Comparison of ENCODE assay signal across 15 cellular contexts in genomic region chr13:41015920-41016319, GRCh38. TPM values are rescaled to one million over a fixed set of nuclear protein-coding genes. Genes with fewer than 3 reads are reported as not detected.
DNase-seq lines count a peak whose midpoint lies in the region; ATAC-seq, FAIRE-seq and TF ChIP-seq lines count a peak whose summit lies in the region.
"Had no signal": no experiment of that assay in that cellular context is flagged by ENCODE, and none has a peak within 500 bp of the region (broad histone marks: within the 10 kb centered on the region; RNA-seq: fewer than 3 reads in every experiment).

No MANE protein-coding gene starts in this region.

- peaks cover 7% of the 10 kb centered on the region for H3F3A ChIP-seq in PC-9 (ENCODE audit: insufficient read depth, low read depth)

- H2AFZ ChIP-seq in PC-9, result no peak overlapping the region
- no peak overlapping the region for H2AFZ ChIP-seq in H1 (ENCODE audit: low read length)

- peak overlapping the region; percentile 77 for H3K27ac Mint-ChIP-seq in activated naive CD4-positive, alpha-beta T cell treated with anti-CD3 and anti-CD28 coated beads, Interleukin-2, amount 50 U/mL, for 24 hours
- H3K27ac Mint-ChIP-seq in type B pancreatic cell, result peak overlapping the region; percentile 48

- BruUV-seq in PC-9 (replicated peaks; lab: Mats Ljungman, UMichigan), result no TSS peak

- 0 out of 2 replicates have a peak, but pooled peaks cover 9% of the 10 kb centered on the region for H3K36me3 ChIP-seq in PC-9 (ENCODE audit: low read depth)
- no peaks in the 10 kb centered on the region for H3K36me3 ChIP-seq in H1 (ENCODE audit: control insufficient read depth in 2 of 4, insufficient read depth in 4 of 4, low read length in 3 of 4)
- H3K36me3 ChIP-seq in left lung, result no peaks in the 10 kb centered on the region
- H3K36me3 ChIP-seq: right atrium auricular region, upper lobe of left lung had no signal

- H3K4me2 ChIP-seq in PC-9 (peak overlapping the region; percentile 19; the same call in 1 of the 2 replicates), H1 (ENCODE audit: insufficient read depth in 1 of 2, low read depth in 2 of 2, low read length in 2 of 2) (peak overlapping the region; percentile 0 to 30; a peak in 1 of 4 replicates)

- H4K91ac ChIP-seq in H1 (replicated peaks; ENCODE audit: insufficient read length, low read length), result no peak overlapping the region

- intact Hi-C loops in PC-9 (cut with micrococcal nuclease; ENCODE audit: unreplicated experiment), result loop anchor here (10.0 kb wide), 1 partner anchor 51 kb away; no protein-coding TSS in a partner anchor
- intact Hi-C loops in left lung (cut with DNase I), result no loop called here

- no peak overlapping the region for H4K5ac ChIP-seq in H1 (ENCODE audit: insufficient read length, low read depth, low read length)

- ATAC-seq in left lung, result no peak
- ATAC-seq in GM19397 (IDR thresholded peaks at IDR 0.05; ENCODE audit: unreplicated experiment), result no peak
- ATAC-seq: body of pancreas had no signal

- H2BK12ac ChIP-seq in H1 (ENCODE audit: low read depth, low read length), result no peak overlapping the region

- peaks cover 69% of the 10 kb centered on the region for H3K4me1 Mint-ChIP-seq in activated naive CD4-positive, alpha-beta T cell treated with anti-CD3 and anti-CD28 coated beads, Interleukin-2, amount 50 U/mL, for 24 hours
- peaks cover 23% of the 10 kb centered on the region for H3K4me1 Mint-ChIP-seq in type B pancreatic cell (ENCODE audit: unreplicated experiment)

- no peak overlapping the region for H3K27ac ChIP-seq in PC-9
- no peak overlapping the region for H3K27ac ChIP-seq in H1 (ENCODE audit: low read depth, low read length)
- H3K27ac ChIP-seq in left lung, result peak overlapping the region in 1 of 2 donors; percentile 97
- H3K27ac ChIP-seq: right atrium auricular region had no signal

- H3K36me3 Mint-ChIP-seq in activated naive CD4-positive, alpha-beta T cell treated with anti-CD3 and anti-CD28 coated beads, Interleukin-2, amount 50 U/mL, for 24 hours, result peaks cover 13% of the 10 kb centered on the region
- H3K36me3 Mint-ChIP-seq in type B pancreatic cell, result peaks cover 4% of the 10 kb centered on the region

- TF ChIP-seq POLR2A in H1 (IDR thresholded peaks at IDR 0.05; ENCODE audit: control extremely low read depth in 1 of 2, low read depth in 2 of 2, low read length in 2 of 2), result no peak

- no peak overlapping the region for H3K4me3 ChIP-seq in PC-9
- peak overlapping the region in 1 of 4 experiments; percentile 12; a peak in 1 of 8 replicates for H3K4me3 ChIP-seq in H1 (ENCODE audit: extremely low read depth in 1 of 4, insufficient read depth in 2 of 4, low read depth in 3 of 4, low read length in 4 of 4)
- peak overlapping the region in 1 of 2 donors; percentile 44 for H3K4me3 ChIP-seq in left lung
- H3K4me3 ChIP-seq: body of pancreas, right atrium auricular region had no signal

- POLR2A ChIA-PET in PC-9 (lab: Charles Lee; ENCODE audit: unreplicated experiment) (no interaction called here), H1 (lab: Charles Lee; ENCODE audit: partially characterized antibody) (no interaction called here)

- no peak overlapping the region for H3K4ac ChIP-seq in H1 (replicated peaks; ENCODE audit: insufficient read length, low read depth, low read length)

- CTCF ChIA-PET in PC-9 (lab: Charles Lee) (no interaction called here), H1 (lab: Charles Lee; ENCODE audit: partially characterized antibody) (no interaction called here)

- H3K9me2 ChIP-seq in PC-9 (ENCODE audit: insufficient read depth), result no peaks in the 10 kb centered on the region

- H3K79me2 ChIP-seq in PC-9 (ENCODE audit: low read depth) (peaks cover 83% of the 10 kb centered on the region), H1 (ENCODE audit: control insufficient read depth in 1 of 2, insufficient read depth in 2 of 2, low read length in 2 of 2) (no peaks in the 10 kb centered on the region)

- H3K79me1 ChIP-seq in H1 (ENCODE audit: low read depth, low read length), result no peaks in the 10 kb centered on the region

- peak overlapping the region; percentile 95 for H3K4me3 Mint-ChIP-seq in activated naive CD4-positive, alpha-beta T cell treated with anti-CD3 and anti-CD28 coated beads, Interleukin-2, amount 50 U/mL, for 24 hours
- H3K4me3 Mint-ChIP-seq in type B pancreatic cell, result peak overlapping the region; percentile 65

- no peak for DNase-seq in activated naive CD4-positive, alpha-beta T cell treated with anti-CD3 and anti-CD28 coated beads, Interleukin-2, amount 50 U/mL, for 16 hours
- DNase-seq in PC-9 (no peak), H1 (ENCODE audit: low read depth in 1 of 2, low spot score in 2 of 2) (no peak), type B pancreatic cell (ENCODE audit: extremely low spot score, unreplicated experiment) (no peak), DMS79 treated with DMSO at 0.1 percent for 48 hours (lab: John Stamatoyannopoulos, UW) (no peak), left lung (no peak)
- DNase-seq: body of pancreas, GDM1, midbrain, NCI-H1436, NCI-H82, upper lobe of left lung had no signal

- H2AK5ac ChIP-seq in H1 (ENCODE audit: low read depth, low read length), result no peak overlapping the region

- H2BK5ac ChIP-seq in H1 (ENCODE audit: low read depth, low read length), result no peak overlapping the region

- H3K9me3 ChIP-seq in PC-9 (ENCODE audit: insufficient read depth, low read depth) (no peaks in the 10 kb centered on the region), H1 (ENCODE audit: insufficient read depth in 2 of 2, low read depth in 1 of 2, low read length in 1 of 2) (no peaks in the 10 kb centered on the region), left lung (no peaks in the 10 kb centered on the region)
- H3K9me3 ChIP-seq: body of pancreas, right atrium auricular region, upper lobe of left lung had no signal

- no peaks in the 10 kb centered on the region for H4K20me1 ChIP-seq in PC-9 (ENCODE audit: insufficient read depth)
- no peaks in the 10 kb centered on the region for H4K20me1 ChIP-seq in H1 (replicated peaks in 1 of 2; ENCODE audit: control insufficient read depth in 1 of 2, insufficient read depth in 2 of 2, low read length in 2 of 2)

- TF ChIP-seq RAD21 in H1 (IDR thresholded peaks at IDR 0.05 in 1 of 2, conservative IDR thresholded peaks at IDR 0.05 in 1 of 2; ENCODE audit: low read depth in 2 of 2, low read length in 2 of 2), result no peak

- no peak overlapping the region for H3K9ac ChIP-seq in H1 (replicated peaks in 1 of 4; ENCODE audit: extremely low read depth in 1 of 4, low read depth in 3 of 4, low read length in 3 of 4)

- H3K27me3 Mint-ChIP-seq in activated naive CD4-positive, alpha-beta T cell treated with anti-CD3 and anti-CD28 coated beads, Interleukin-2, amount 50 U/mL, for 24 hours, result no peaks in the 10 kb centered on the region
- H3K27me3 Mint-ChIP-seq in type B pancreatic cell, result no peaks in the 10 kb centered on the region

- no peak for TF ChIP-seq EP300 in H1 (IDR thresholded peaks at IDR 0.05; ENCODE audit: borderline replicate concordance in 1 of 2, low read depth in 2 of 2, low read length in 2 of 2)

- H3K23me2 ChIP-seq in H1 (ENCODE audit: low read depth, low read length), result no peaks in the 10 kb centered on the region

- H3K4me1 ChIP-seq in PC-9 (replicated peaks; ENCODE audit: insufficient read depth) (peaks cover 31% of the 10 kb centered on the region), H1 (replicated peaks in 1 of 4; ENCODE audit: control insufficient read depth in 3 of 4, insufficient read depth in 4 of 4, low read length in 3 of 4) (peaks cover 0 to 20% (median 0%) of the 10 kb centered on the region in 4 experiments; a peak in 4 of 7 replicates), left lung (peaks cover 12 to 68% of the 10 kb centered on the region in 2 donors)

- H3K23ac ChIP-seq in H1 (ENCODE audit: insufficient read length), result no peak overlapping the region

- H3K18ac ChIP-seq in H1 (ENCODE audit: extremely low read depth, low read length), result no peak overlapping the region

- H3K56ac ChIP-seq in H1 (replicated peaks; ENCODE audit: insufficient read length, low read depth, low read length), result no peak overlapping the region

- no peaks in the 10 kb centered on the region for H3K9me3 Mint-ChIP-seq in activated naive CD4-positive, alpha-beta T cell treated with anti-CD3 and anti-CD28 coated beads, Interleukin-2, amount 50 U/mL, for 24 hours
- H3K9me3 Mint-ChIP-seq in type B pancreatic cell, result no peaks in the 10 kb centered on the region

- no peak overlapping the region for H2BK20ac ChIP-seq in H1 (ENCODE audit: low read length)

- H2BK120ac ChIP-seq in H1 (replicated peaks; ENCODE audit: low read depth, low read length), result no peak overlapping the region

- H3K27me3 ChIP-seq in PC-9 (ENCODE audit: insufficient read depth, low read depth) (no peaks in the 10 kb centered on the region), H1 (replicated peaks in 1 of 4; ENCODE audit: control insufficient read depth in 3 of 4, extremely low read depth in 1 of 4, insufficient read depth in 3 of 4, low read length in 3 of 4) (no peaks in the 10 kb centered on the region), left lung (no peaks in the 10 kb centered on the region)
- H3K27me3 ChIP-seq: body of pancreas, right atrium auricular region, upper lobe of left lung had no signal

- no peak overlapping the region for H2BK15ac ChIP-seq in H1 (ENCODE audit: low read length)

- FAIRE-seq in H1 (lab: Jason Lieb, UNC), result no peak

- WGBS in H1 (ENCODE audit: extremely low coverage in 1 of 2, insufficient coverage in 1 of 2, insufficient read length in 1 of 2, insufficient replicate concordance in 2 of 2, low coverage in 1 of 2, low lambda C conversion rate in 2 of 2, missing lambda C conversion rate in 1 of 2), 2 experiments, result 43% methylated on average over 6 of the region's 6 CpGs; no CpG with 5 or more reads in 1 of the 2 experiments

- H4K8ac ChIP-seq in H1 (ENCODE audit: extremely low read depth, insufficient read depth, low read length), result no peak overlapping the region

- TF ChIP-seq CTCF in PC-9 (conservative IDR thresholded peaks at IDR 0.05) (no peak), H1 (IDR thresholded peaks at IDR 0.05; ENCODE audit: control extremely low read depth in 1 of 3, insufficient read depth in 1 of 3, low read depth in 1 of 3, low read length in 3 of 3) (no peak), type B pancreatic cell (conservative IDR thresholded peaks at IDR 0.05) (no peak), left lung (IDR thresholded peaks at IDR 0.05) (no peak)

- H3K14ac ChIP-seq in H1 (ENCODE audit: insufficient read length), result no peak overlapping the region

RNA-seq across cellular contexts. Expression of gene ELF1, which starts 3.2 kb away (rescaled TPM):
- total RNA-seq in PC-9 (2021) (31.2 and 36.0 TPM in 2 replicates), type B pancreatic cell (ENCODE audit: low replicate concordance) (47.4 and 97.2 TPM in 2 replicates), left lung (10 to 100 TPM; 58.5 to 84.6 TPM)
- 18.2 and 20.6 TPM in 2 replicates for total RNA-seq in H1 (2021; fragmentation: NEBNext Ultra II Directional; extraction: Animal tissue kit (Norgen Biotek cat#: 25700))
- polyA plus RNA-seq in H1 (2011; rRNA removed), result 5.3 and 5.6 TPM in 2 replicates
- 6.7 TPM for polyA plus RNA-seq in H1 (2011; cell fraction: cytosol; rRNA removed)
- polyA plus RNA-seq in H1 (2011; cell fraction: nucleus; rRNA removed), result 6.7 TPM
- 8.2 to 9.3 TPM (median 8.9 TPM) in 4 replicates for polyA plus RNA-seq in H1 (2012, experiment 1 of 2)
- 1.0 TPM for polyA plus RNA-seq in H1 (2012, experiment 2 of 2)
- 9.5 TPM for polyA plus RNA-seq in H1 (2013, experiment 1 of 2)
- polyA plus RNA-seq in H1 (2013, experiment 2 of 2), result 9.8 TPM
- 11.9 and 14.2 TPM in 2 replicates for polyA minus RNA-seq in H1 (2011; rRNA and poly(A)+ RNA removed)
- 10.8 TPM for polyA minus RNA-seq in H1 (2011; cell fraction: cytosol; rRNA and poly(A)+ RNA removed)
- polyA minus RNA-seq in H1 (2011; cell fraction: nucleus; rRNA and poly(A)+ RNA removed), result 32.8 TPM

RNA-seq across cellular contexts. Expression of gene WBP4, which starts 45.4 kb away (rescaled TPM):
- total RNA-seq in PC-9 (2021), result 4.2 and 6.3 TPM in 2 replicates
- total RNA-seq in H1 (2021; fragmentation: NEBNext Ultra II Directional; extraction: Animal tissue kit (Norgen Biotek cat#: 25700)), result 10.0 and 10.5 TPM in 2 replicates
- polyA plus RNA-seq in H1 (2011; rRNA removed), result 1.7 and 3.0 TPM in 2 replicates
- 7.1 TPM for polyA plus RNA-seq in H1 (2011; cell fraction: cytosol; rRNA removed)
- polyA plus RNA-seq in H1 (2011; cell fraction: nucleus; rRNA removed), result 1.3 TPM
- polyA plus RNA-seq in H1 (2012, experiment 1 of 2), result 7.7 to 12.1 TPM (median 8.1 TPM) in 4 replicates
- 1.6 TPM for polyA plus RNA-seq in H1 (2012, experiment 2 of 2)
- polyA plus RNA-seq in H1 (2013, experiment 1 of 2), result 16.6 TPM
- 16.2 TPM for polyA plus RNA-seq in H1 (2013, experiment 2 of 2)
- polyA minus RNA-seq in H1 (2011; rRNA and poly(A)+ RNA removed), result 1.4 and 1.5 TPM in 2 replicates
- 3.6 TPM for polyA minus RNA-seq in H1 (2011; cell fraction: cytosol; rRNA and poly(A)+ RNA removed)
- 3.6 TPM for polyA minus RNA-seq in H1 (2011; cell fraction: nucleus; rRNA and poly(A)+ RNA removed)
- 5.6 and 7.9 TPM in 2 replicates for total RNA-seq in type B pancreatic cell (ENCODE audit: low replicate concordance)
- total RNA-seq in left lung, result 1 to 10 TPM; 7.2 to 8.0 TPM
